In genomic region chr10:103281753-103282152, GRCh38 we compare ENCODE assay signal across 10 cellular contexts. TPM values are rescaled to one million over a fixed set of nuclear protein-coding genes. Genes with fewer than 3 reads are reported as not detected.
A peak's percentile ranks its signal among the peaks of the same experiment; 100 is the strongest.
DNase-seq lines count a peak whose midpoint lies in the region; TF ChIP-seq lines count a peak whose summit lies in the region.
"Had no signal": no experiment of that assay in that cellular context is flagged by ENCODE, and none has a peak within 500 bp of the region (broad histone marks: within the 10 kb centered on the region; RNA-seq: fewer than 3 reads in every experiment).

No MANE protein-coding gene starts in this region.

- H3K36me3 ChIP-seq in mesendoderm (ENCODE audit: control insufficient read depth, insufficient read depth, low read length): no peaks in the 10 kb centered on the region

- H3K9me3 Mint-ChIP-seq in osteocyte (ENCODE audit: unreplicated experiment): no peaks in the 10 kb centered on the region

- no peak overlapping the region for H3K4me3 ChIP-seq in mesendoderm (ENCODE audit: low read length)

- peaks cover 30% of the 10 kb centered on the region for H3K27me3 Mint-ChIP-seq in osteocyte (ENCODE audit: unreplicated experiment)

- H3K27ac Mint-ChIP-seq in osteocyte (ENCODE audit: unreplicated experiment): no peak overlapping the region

- in situ Hi-C loops in KBM-7 (cut with MboI; ENCODE audit: low pct_unique_long_range_greater_than_20kb, low sequenced_read_pairs): no loop called here

- no peak overlapping the region for H3K23ac ChIP-seq in mesendoderm (ENCODE audit: low read length)

- H3K9ac ChIP-seq in mesendoderm (ENCODE audit: low read length): no peak overlapping the region

- no peak overlapping the region for H2BK15ac ChIP-seq in mesendoderm (replicated peaks; ENCODE audit: low read depth)

- H3K27me3 ChIP-seq in mesendoderm (ENCODE audit: insufficient read depth, low read length, poor library complexity): peaks cover 12% of the 10 kb centered on the region

- no peak overlapping the region for H3K56ac ChIP-seq in mesendoderm (ENCODE audit: low read length)

- H2BK120ac ChIP-seq in mesendoderm (ENCODE audit: low read depth, low read length): no peak overlapping the region

- H4K8ac ChIP-seq in mesendoderm (ENCODE audit: low read depth, low read length): no peak overlapping the region

- DNase-seq in DMS79 (lab: John Stamatoyannopoulos, UW): peak; percentile 64
- DNase-seq in NCI-H187 (lab: John Stamatoyannopoulos, UW): peak; percentile 26 to 70
- peak; percentile 92 for DNase-seq in SK-N-DZ (ENCODE audit: low spot score)
- DNase-seq in mesendoderm: peak; percentile 89
- DNase-seq in osteocyte (ENCODE audit: extremely low spot score, unreplicated experiment): no peak
- no peak for DNase-seq in KBM-7
- no peak for DNase-seq in dermis blood vessel endothelial cell
- no peak for DNase-seq in GM20000 (ENCODE audit: low spot score)
- DNase-seq: Calu3; stimulated activated naive CD8-positive, alpha-beta T cell treated with anti-CD3 and anti-CD28 coated beads, Interleukin-15, Interleukin-2, amounts not matched to agents 100 U/mL and 50 U/mL, for 24 hours had no signal

- no CpG with 5 or more reads among the region's 14 CpGs for WGBS in mesendoderm (ENCODE audit: extremely low coverage, insufficient coverage, low lambda C conversion rate)

- no peak overlapping the region for H4K5ac ChIP-seq in mesendoderm (ENCODE audit: low read length)

- no peak overlapping the region for H3K27ac ChIP-seq in mesendoderm (ENCODE audit: low read depth, low read length)

- peak overlapping the region; percentile 16 for H3K4me2 ChIP-seq in mesendoderm (ENCODE audit: low read length)

- H3K4ac ChIP-seq in mesendoderm (ENCODE audit: low read depth, low read length): no peak overlapping the region

- no peaks in the 10 kb centered on the region for H3K79me1 ChIP-seq in mesendoderm (ENCODE audit: low read length)

- H3K79me2 ChIP-seq in mesendoderm (ENCODE audit: control insufficient read depth, insufficient read depth, low read length): no peaks in the 10 kb centered on the region

- H3K18ac ChIP-seq in mesendoderm (ENCODE audit: low read length): no peak overlapping the region

- H3K4me1 ChIP-seq in mesendoderm (ENCODE audit: control insufficient read depth, low read depth, low read length): peaks cover 2% of the 10 kb centered on the region

- no peak overlapping the region for H3K4me3 Mint-ChIP-seq in osteocyte (ENCODE audit: unreplicated experiment)

- H2BK5ac ChIP-seq in mesendoderm (ENCODE audit: low read length): no peak overlapping the region

- no peak for TF ChIP-seq CTCF in osteocyte (IDR thresholded peaks at IDR 0.05)
- no peak for TF ChIP-seq CTCF in GM20000 (IDR thresholded peaks at IDR 0.05; ENCODE audit: extremely low read depth, missing control alignments)

- peaks cover 9% of the 10 kb centered on the region for H3K4me1 Mint-ChIP-seq in osteocyte (ENCODE audit: unreplicated experiment)

- no peak overlapping the region for H2AK5ac ChIP-seq in mesendoderm (ENCODE audit: low read length)

- no peaks in the 10 kb centered on the region for H3K36me3 Mint-ChIP-seq in osteocyte (ENCODE audit: unreplicated experiment)

RNA-seq across cellular contexts. Expression of gene INA, which starts 4.8 kb away (rescaled TPM):
- polyA plus RNA-seq in SK-N-DZ (2014; cell fraction: cytosol; rRNA removed): 133 and 147 TPM in 2 replicates
- polyA plus RNA-seq in SK-N-DZ (2014; cell fraction: nucleus; rRNA removed): 52.9 and 66.2 TPM in 2 replicates
- polyA plus RNA-seq in mesendoderm (2013, experiment 1 of 2): 13.4 TPM
- polyA plus RNA-seq in mesendoderm (2013, experiment 2 of 2): 13.8 TPM
- 2.4 and 2.5 TPM in 2 replicates for total RNA-seq in osteocyte
- 0.14 TPM in 1 of 2 replicates, not detected in the other for total RNA-seq in dermis blood vessel endothelial cell

RNA-seq across cellular contexts. Expression of gene RPEL1, which starts 36.1 kb away (rescaled TPM):
- not detected in 2 replicates for polyA plus RNA-seq in SK-N-DZ (2014; cell fraction: cytosol; rRNA removed)
- not detected in 2 replicates for polyA plus RNA-seq in SK-N-DZ (2014; cell fraction: nucleus; rRNA removed)
- polyA plus RNA-seq in mesendoderm (2013, experiment 1 of 2): 0.01 TPM
- 0.01 TPM for polyA plus RNA-seq in mesendoderm (2013, experiment 2 of 2)
- total RNA-seq in osteocyte (not detected in 2 replicates), dermis blood vessel endothelial cell (0.09 and 0.17 TPM in 2 replicates)

Comparison
In these comparisons a context has a peak if more than half of its experiments do, and no peak if none do; other contexts are left out.
1. DNase-seq: peak in DMS79 (single experiment), NCI-H187 (2 of 2), SK-N-DZ (single experiment) and mesendoderm (single experiment); none in osteocyte (single experiment), KBM-7 (single experiment), dermis blood vessel endothelial cell (single experiment) and GM20000 (single experiment).